Comparison of ENCODE assay signal across 8 cellular contexts in genomic region chr19:27694361-27695055, GRCh38.
"Had no signal": no experiment of that assay in that cellular context is flagged by ENCODE, and none has a peak within 500 bp of the region (broad histone marks: within the 10 kb centered on the region; RNA-seq: fewer than 3 reads in every experiment).

No MANE protein-coding gene starts in this region.

- H3K36me3 ChIP-seq: HAP-1 had no signal

- DNase-seq: GM23248, GOT3, H7, HFFc6, IMR-90 had no signal

- H3K27ac ChIP-seq: GM23248 had no signal

- H3K9me3 ChIP-seq: HAP-1 had no signal

- ATAC-seq: HCT116, K562 had no signal

- H3K4me1 ChIP-seq: HAP-1 had no signal

- H2AFZ ChIP-seq: GM23248 had no signal

- H3K4me3 ChIP-seq: GM23248, HAP-1, K562 had no signal

- H3K9ac ChIP-seq: GM23248 had no signal
